In the genomic region with DNA sequence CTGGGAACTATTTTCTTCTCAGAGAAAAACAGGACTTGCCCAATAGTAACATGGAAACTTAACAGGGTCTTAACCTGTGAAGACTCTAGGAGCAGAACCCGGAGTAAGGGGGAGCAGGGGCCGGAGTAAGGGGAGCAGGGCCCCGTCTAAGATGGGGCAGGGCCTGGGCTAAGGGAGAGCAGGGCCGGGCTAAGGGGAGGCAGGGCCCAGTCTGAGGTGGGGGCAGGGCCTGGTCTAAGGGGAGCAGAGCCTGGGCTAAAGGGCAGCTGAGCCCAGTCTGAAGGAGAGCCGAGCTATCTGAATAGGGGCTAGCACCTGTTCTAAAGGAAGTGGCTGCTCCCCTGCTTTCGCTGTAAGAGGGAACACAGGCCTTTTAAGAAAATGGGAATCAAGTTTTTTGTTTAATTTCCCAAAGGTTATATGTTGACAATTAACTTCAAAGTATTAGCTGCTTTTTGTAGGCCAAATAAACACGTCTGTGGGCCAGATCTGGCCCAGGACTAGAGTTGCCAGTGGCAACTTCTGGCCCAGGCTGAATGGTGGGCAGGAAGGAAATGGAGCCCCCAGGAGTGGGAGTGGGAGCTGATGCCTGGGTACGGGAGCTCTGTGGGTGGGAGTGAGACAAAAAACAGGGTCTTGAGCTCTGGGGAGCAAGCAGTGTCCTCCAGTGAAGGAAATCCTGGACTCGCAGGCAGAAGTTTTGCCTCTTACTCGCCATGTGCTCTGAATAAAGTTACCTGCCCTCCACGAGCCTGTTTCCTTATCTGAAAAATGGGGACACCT, we compare ENCODE assay signal across 32 cellular contexts. TPM values are rescaled to one million over a fixed set of nuclear protein-coding genes. Genes with fewer than 3 reads are reported as not detected.
DNase-seq lines count a peak whose midpoint lies in the region; ATAC-seq and TF ChIP-seq lines count a peak whose summit lies in the region.
"Had no signal": no experiment of that assay in that cellular context is flagged by ENCODE, and none has a peak within 500 bp of the region (broad histone marks: within the 10 kb centered on the region; RNA-seq: fewer than 3 reads in every experiment).

No MANE protein-coding gene starts in this region.

- H3K27me3 ChIP-seq in adipocyte (replicated peaks; ENCODE audit: control insufficient read depth, insufficient read depth, low read length) (no peaks in the 10 kb centered on the region), subcutaneous abdominal adipose tissue (ENCODE audit: control insufficient read depth in 5 of 5, insufficient read depth in 4 of 5, low read length in 5 of 5) (no peaks in the 10 kb centered on the region), breast epithelium (no peaks in the 10 kb centered on the region)
- H3K27me3 ChIP-seq: cardiac muscle cell, colonic mucosa, left lung, Peyer's patch had no signal

- H3K4me3 ChIP-seq in adipocyte (ENCODE audit: low read length) (no peak overlapping the region), subcutaneous abdominal adipose tissue (ENCODE audit: low read depth in 1 of 5, low read length in 5 of 5) (no peak overlapping the region), breast epithelium (no peak overlapping the region)
- H3K4me3 ChIP-seq: cardiac muscle cell, colonic mucosa, left lung, Peyer's patch had no signal

- H3K27me3 Mint-ChIP-seq in HFFc6 (ENCODE audit: insufficient read depth): peaks cover 17% of the 10 kb centered on the region
- no peaks in the 10 kb centered on the region for H3K27me3 Mint-ChIP-seq in activated CD8-positive, alpha-beta memory T cell treated with anti-CD3 and anti-CD28 coated beads, Interleukin-2, amount 10 ng/mL, durations not matched to agents 7 days and 5 days
- H3K27me3 Mint-ChIP-seq: activated naive CD4-positive, alpha-beta T cell treated with anti-CD3 and anti-CD28 coated beads, Interleukin-2, amount 50 U/mL, for 24 hours had no signal

- intact Hi-C loops in breast epithelium (cut with DNase I; ENCODE audit: low total_unique reads): no loop called here

- H3K9me3 Mint-ChIP-seq in HFFc6: no peaks in the 10 kb centered on the region
- H3K9me3 Mint-ChIP-seq in activated CD8-positive, alpha-beta memory T cell treated with anti-CD3 and anti-CD28 coated beads, Interleukin-2, amount 10 ng/mL, durations not matched to agents 7 days and 5 days (ENCODE audit: low read depth): no peaks in the 10 kb centered on the region
- H3K9me3 Mint-ChIP-seq: activated CD4-positive, alpha-beta memory T cell treated with anti-CD3 and anti-CD28 coated beads, Interleukin-2, amount 10 ng/mL, durations not matched to agents 7 days and 5 days; activated naive CD4-positive, alpha-beta T cell treated with anti-CD3 and anti-CD28 coated beads, Interleukin-2, amount 50 U/mL, for 24 hours; activated T-helper 2 cell treated with anti-CD3 and anti-CD28 coated beads, Interferon-gamma antibody, Interleukin-2, Interleukin-4, amounts not matched to agents 10 μg/mL and 5 μg/mL and 100 μg/mL, durations not matched to agents 14 hours and 24 hours and 36 hours; T-helper 2 cell treated with Interferon-gamma antibody and Interleukin-4, amounts not matched to agents 5 μg/mL and 100 μg/mL, for 36 hours had no signal

- DNase-seq in HFFc6 (no peak), adipocyte (ENCODE audit: low read depth) (no peak), iPS-NIHi7 (ENCODE audit: extremely low spot score) (peak; percentile 53), breast epithelium (ENCODE audit: low spot score in 2 of 2) (no peak)
- DNase-seq in activated CD8-positive, alpha-beta memory T cell treated with anti-CD3 and anti-CD28 coated beads, Interleukin-2, amount 10 ng/mL, durations not matched to agents 7 days and 5 days: no peak
- DNase-seq: activated CD4-positive, alpha-beta memory T cell treated with anti-CD3 and anti-CD28 coated beads, Interleukin-2, amount 10 ng/mL, durations not matched to agents 7 days and 5 days; anterior cingulate cortex; C1 segment of cervical spinal cord; colonic mucosa; DMS53; effector CD8-positive, alpha-beta T cell; hippocampal formation; left lung; mesenchymal stem cell; MM.1S; NCI-H2081; NCI-H2227 treated with DMSO at 0.1 percent for 48 hours; NCI-H526; NK-92 treated with Interleukin-12 subunit alpha and Interleukin-12 subunit beta, amount 100 ng/mL, for 24 hours; Peyer's patch; posterior cingulate gyrus; right cardiac atrium; SIG-M5; stimulated activated CD8-positive, alpha-beta memory T cell treated with anti-CD3 and anti-CD28 coated beads, Interleukin-4, amount 100 ng/mL, for 48 hours; substantia nigra had no signal

- H3K27ac ChIP-seq in subcutaneous abdominal adipose tissue (ENCODE audit: low read depth, low read length) (peak overlapping the region; percentile 44), breast epithelium (peak overlapping the region in 1 of 2 donors; percentile 12)
- H3K27ac ChIP-seq: cardiac muscle cell, colonic mucosa, left lung, Peyer's patch had no signal

- CTCF ChIA-PET in activated CD8-positive, alpha-beta memory T cell treated with anti-CD3 and anti-CD28 coated beads, Interleukin-2, amount 10 ng/mL, durations not matched to agents 7 days and 5 days (lab: Charles Lee): interaction anchor here (1.1 to 4.5 kb wide), 2 partner anchors 122 to 312 kb away, joined by 3 to 22 read pairs; a partner anchor contains a TSS

- no peak overlapping the region; the same call in 1 of the 2 replicates for H3K4me3 Mint-ChIP-seq in HFFc6
- H3K4me3 Mint-ChIP-seq in activated CD8-positive, alpha-beta memory T cell treated with anti-CD3 and anti-CD28 coated beads, Interleukin-2, amount 10 ng/mL, durations not matched to agents 7 days and 5 days: no peak overlapping the region
- H3K4me3 Mint-ChIP-seq: activated CD4-positive, alpha-beta memory T cell treated with anti-CD3 and anti-CD28 coated beads, Interleukin-2, amount 10 ng/mL, durations not matched to agents 7 days and 5 days; activated naive CD4-positive, alpha-beta T cell treated with anti-CD3 and anti-CD28 coated beads, Interleukin-2, amount 50 U/mL, for 24 hours; T-helper 2 cell treated with Interferon-gamma antibody and Interleukin-4, amounts not matched to agents 5 μg/mL and 100 μg/mL, for 36 hours had no signal

- peak overlapping the region; percentile 49; the same call in 1 of the 2 replicates for H3K27ac Mint-ChIP-seq in HFFc6
- no peak overlapping the region for H3K27ac Mint-ChIP-seq in activated CD8-positive, alpha-beta memory T cell treated with anti-CD3 and anti-CD28 coated beads, Interleukin-2, amount 10 ng/mL, durations not matched to agents 7 days and 5 days
- H3K27ac Mint-ChIP-seq: activated CD4-positive, alpha-beta memory T cell treated with anti-CD3 and anti-CD28 coated beads, Interleukin-2, amount 10 ng/mL, durations not matched to agents 7 days and 5 days; activated naive CD4-positive, alpha-beta T cell treated with anti-CD3 and anti-CD28 coated beads, Interleukin-2, amount 50 U/mL, for 24 hours; activated T-helper 2 cell treated with anti-CD3 and anti-CD28 coated beads, Interferon-gamma antibody, Interleukin-2, Interleukin-4, amounts not matched to agents 10 μg/mL and 5 μg/mL and 100 μg/mL, durations not matched to agents 14 hours and 24 hours and 36 hours; T-helper 2 cell treated with Interferon-gamma antibody and Interleukin-4, amounts not matched to agents 5 μg/mL and 100 μg/mL, for 36 hours had no signal

- no peak for TF ChIP-seq POLR2A in breast epithelium (IDR thresholded peaks at IDR 0.05)

- H3K9me3 ChIP-seq in adipocyte (ENCODE audit: control insufficient read depth, low read length): no peaks in the 10 kb centered on the region
- H3K9me3 ChIP-seq in subcutaneous abdominal adipose tissue (ENCODE audit: control insufficient read depth in 5 of 5, low read length in 5 of 5): no peaks in the 10 kb centered on the region
- no peaks in the 10 kb centered on the region for H3K9me3 ChIP-seq in breast epithelium
- H3K9me3 ChIP-seq: colonic mucosa, left lung, Peyer's patch had no signal

- H3K4me1 Mint-ChIP-seq in HFFc6 (ENCODE audit: low read depth): peaks cover 1% of the 10 kb centered on the region
- H3K4me1 Mint-ChIP-seq in activated CD8-positive, alpha-beta memory T cell treated with anti-CD3 and anti-CD28 coated beads, Interleukin-2, amount 10 ng/mL, durations not matched to agents 7 days and 5 days: no peaks in the 10 kb centered on the region
- H3K4me1 Mint-ChIP-seq: activated naive CD4-positive, alpha-beta T cell treated with anti-CD3 and anti-CD28 coated beads, Interleukin-2, amount 50 U/mL, for 24 hours had no signal

- ATAC-seq in GM19395 (IDR thresholded peaks at IDR 0.05; ENCODE audit: unreplicated experiment) (no peak), GM19351 (IDR thresholded peaks at IDR 0.05; ENCODE audit: unreplicated experiment) (no peak)
- no peak for ATAC-seq in activated CD8-positive, alpha-beta memory T cell treated with anti-CD3 and anti-CD28 coated beads, Interleukin-2, amount 10 ng/mL, durations not matched to agents 7 days and 5 days
- ATAC-seq: left lung, right cardiac atrium had no signal

- H3K36me3 Mint-ChIP-seq in HFFc6 (ENCODE audit: low read depth): peaks cover 12% of the 10 kb centered on the region
- H3K36me3 Mint-ChIP-seq in activated CD8-positive, alpha-beta memory T cell treated with anti-CD3 and anti-CD28 coated beads, Interleukin-2, amount 10 ng/mL, durations not matched to agents 7 days and 5 days: no peaks in the 10 kb centered on the region
- H3K36me3 Mint-ChIP-seq: activated naive CD4-positive, alpha-beta T cell treated with anti-CD3 and anti-CD28 coated beads, Interleukin-2, amount 50 U/mL, for 24 hours had no signal

- H3K36me3 ChIP-seq in adipocyte (ENCODE audit: control insufficient read depth, insufficient read depth, low read length, severe bottlenecking): peaks cover 39% of the 10 kb centered on the region
- H3K36me3 ChIP-seq in subcutaneous abdominal adipose tissue (ENCODE audit: control insufficient read depth in 5 of 5, insufficient read depth in 5 of 5, low read length in 5 of 5): peaks cover 0 to 62% (median 22%) of the 10 kb centered on the region in 5 donors
- H3K36me3 ChIP-seq in breast epithelium: no peaks in the 10 kb centered on the region
- H3K36me3 ChIP-seq: cardiac muscle cell, colonic mucosa, left lung had no signal

- TF ChIP-seq CTCF in HFFc6 (IDR thresholded peaks at IDR 0.05) (no peak), breast epithelium (IDR thresholded peaks at IDR 0.05) (no peak)

- H3K4me1 ChIP-seq in adipocyte (ENCODE audit: control insufficient read depth, insufficient read depth, low read length) (peaks cover 11% of the 10 kb centered on the region), subcutaneous abdominal adipose tissue (ENCODE audit: control insufficient read depth in 5 of 5, insufficient read depth in 5 of 5, low read length in 5 of 5) (peaks cover 2 to 27% (median 18%) of the 10 kb centered on the region in 5 donors), breast epithelium (peaks cover 0 to 4% of the 10 kb centered on the region in 2 donors)
- H3K4me1 ChIP-seq: colonic mucosa had no signal

- peak overlapping the region; percentile 42 for H3K9ac ChIP-seq in adipocyte (ENCODE audit: low read length)
- peak overlapping the region in 3 of 5 donors; percentile 15 to 65 (median 25) for H3K9ac ChIP-seq in subcutaneous abdominal adipose tissue (ENCODE audit: low read length in 5 of 5)

RNA-seq across cellular contexts. Expression of a gene that starts 32.5 kb away (rescaled TPM):
- total RNA-seq in HFFc6 (2021; fragmentation: NEBNext Ultra II Directional; extraction: Animal tissue kit (Norgen Biotek cat#: 25700)): 100 to 1,000 TPM in 1 of 6 experiments, 10 to 100 TPM in 5; 81.2 to 111 (median 95.7) TPM
- under 1 TPM in 1 of 2 experiments, not detected in 1; 0.07 TPM for total RNA-seq in activated CD8-positive, alpha-beta memory T cell treated with anti-CD3 and anti-CD28 coated beads, Interleukin-2, amount 10 ng/mL, durations not matched to agents 7 days and 5 days
- total RNA-seq in breast epithelium: 10 to 100 TPM in 2 of 3 donors, 1 to 10 TPM in 1; 6.3 to 42.9 (median 17.0) TPM
- total RNA-seq: activated CD4-positive, alpha-beta memory T cell treated with anti-CD3 and anti-CD28 coated beads, Interleukin-2, amount 10 ng/mL, durations not matched to agents 7 days and 5 days had no signal

RNA-seq across cellular contexts. Expression of a gene that starts 32.5 kb away (rescaled TPM):
- total RNA-seq in HFFc6 (2021; fragmentation: NEBNext Ultra II Directional; extraction: Animal tissue kit (Norgen Biotek cat#: 25700)): 10 to 100 TPM; 23.3 to 28.1 (median 25.3) TPM
- 1 to 10 TPM; 1.4 to 3.5 TPM for total RNA-seq in activated CD8-positive, alpha-beta memory T cell treated with anti-CD3 and anti-CD28 coated beads, Interleukin-2, amount 10 ng/mL, durations not matched to agents 7 days and 5 days
- 10 to 100 TPM; 32.8 to 42.7 (median 36.3) TPM for total RNA-seq in breast epithelium

RNA-seq across cellular contexts. Expression of a gene that starts 40.2 kb away (rescaled TPM):
- 10 to 100 TPM; 55.1 to 62.9 (median 58.7) TPM for total RNA-seq in HFFc6 (2021; fragmentation: NEBNext Ultra II Directional; extraction: Animal tissue kit (Norgen Biotek cat#: 25700))
- total RNA-seq in activated CD8-positive, alpha-beta memory T cell treated with anti-CD3 and anti-CD28 coated beads, Interleukin-2, amount 10 ng/mL, durations not matched to agents 7 days and 5 days: 100 to 1,000 TPM in 1 of 2 experiments, 10 to 100 TPM in 1; 84.0 to 109 TPM
- 100 to 1,000 TPM; 144 to 194 (median 175) TPM for total RNA-seq in breast epithelium

RNA-seq across cellular contexts. Expression of a gene that starts 54.7 kb away (rescaled TPM):
- total RNA-seq in HFFc6 (2021; fragmentation: NEBNext Ultra II Directional; extraction: Animal tissue kit (Norgen Biotek cat#: 25700)): 10 to 100 TPM; 22.5 to 28.4 (median 25.1) TPM
- total RNA-seq in activated CD8-positive, alpha-beta memory T cell treated with anti-CD3 and anti-CD28 coated beads, Interleukin-2, amount 10 ng/mL, durations not matched to agents 7 days and 5 days: 10 to 100 TPM; 25.8 to 27.3 TPM
- total RNA-seq in breast epithelium: 10 to 100 TPM; 19.8 to 24.9 (median 23.6) TPM

Comparison
In these comparisons a context has a peak if more than half of its experiments do, and no peak if none do; other contexts are left out.
1. RNA of a gene that starts 32.5 kb away (total RNA-seq): 81.2 to 111 TPM in HFFc6 and 6.3 to 42.9 TPM in breast epithelium; 0.07 TPM in activated CD8-positive, alpha-beta memory T cell treated with anti-CD3 and anti-CD28 coated beads, Interleukin-2, amount 10 ng/mL, durations not matched to agents 7 days and 5 days; every median in the first group is over 4 times any median in the second.
2. RNA of a gene that starts 32.5 kb away (total RNA-seq): 32.8 to 42.7 TPM in breast epithelium and 23.3 to 28.1 TPM in HFFc6; 1.4 to 3.5 TPM in activated CD8-positive, alpha-beta memory T cell treated with anti-CD3 and anti-CD28 coated beads, Interleukin-2, amount 10 ng/mL, durations not matched to agents 7 days and 5 days; every median in the first group is over 4 times any median in the second.